In the genomic region with DNA sequence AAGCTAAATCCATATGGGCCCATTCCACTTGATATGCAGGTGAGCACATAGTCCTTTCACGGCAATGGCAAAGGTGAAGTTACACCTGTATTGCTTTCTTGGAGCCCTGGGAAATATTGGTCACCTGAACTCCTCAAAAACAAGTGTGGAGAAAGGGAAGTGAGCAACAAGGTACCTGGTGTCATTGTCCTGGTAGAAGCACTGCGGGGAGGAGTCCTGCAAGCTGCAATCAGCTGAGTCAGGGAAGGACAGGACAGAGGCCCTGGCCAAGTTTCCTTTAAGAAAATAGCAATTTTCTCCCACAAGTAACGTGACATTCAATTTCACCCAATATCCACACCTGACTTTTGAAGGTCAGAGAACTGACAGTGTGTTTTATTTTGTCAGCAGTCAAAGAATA, we compare ENCODE assay signal across 30 cellular contexts.
"Had no signal": no experiment of that assay in that cellular context is flagged by ENCODE, and none has a peak within 500 bp of the region (broad histone marks: within the 10 kb centered on the region; RNA-seq: fewer than 3 reads in every experiment).

No MANE protein-coding gene starts in this region.

- H3K27me3 ChIP-seq: ascending aorta, breast epithelium, cardiac muscle cell, esophagus muscularis mucosa, foreskin keratinocyte, gastrocnemius medialis, heart left ventricle had no signal

- H3K36me3 Mint-ChIP-seq: activated naive CD4-positive, alpha-beta T cell treated with anti-CD3 and anti-CD28 coated beads, Interleukin-2, amount 10 ng/mL, durations not matched to agents 7 days and 5 days; activated naive CD4-positive, alpha-beta T cell treated with anti-CD3 and anti-CD28 coated beads, Interleukin-2, amount 50 U/mL, for 72 hours; activated naive CD8-positive, alpha-beta T cell treated with anti-CD3 and anti-CD28 coated beads, Interleukin-2, amount 10 ng/mL, durations not matched to agents 7 days and 5 days; brain had no signal

- H3K4me3 ChIP-seq: ascending aorta, breast epithelium, cardiac muscle cell, esophagus muscularis mucosa, gastrocnemius medialis, heart left ventricle had no signal

- FAIRE-seq: colon had no signal

- DNase-seq: activated CD4-positive, alpha-beta memory T cell treated with anti-CD3 and anti-CD28 coated beads, Interleukin-2, amount 10 ng/mL, durations not matched to agents 7 days and 5 days; activated CD4-positive, alpha-beta T cell treated with anti-CD3 and anti-CD28 coated beads for 1 hour; activated CD4-positive, alpha-beta T cell treated with anti-CD3 and anti-CD28 coated beads for 4 hours; activated CD4-positive, alpha-beta T cell treated with anti-CD3 and anti-CD28 coated beads, Interleukin-2, amount 10 ng/mL, durations not matched to agents 7 days and 5 days; activated CD4-positive, alpha-beta T cell treated with anti-CD3 and anti-CD28 coated beads, Interleukin-2, amount 50 U/mL, for 4 hours; activated CD8-positive, alpha-beta memory T cell treated with anti-CD3 and anti-CD28 coated beads, Interleukin-2, amount 50 U/mL, for 48 hours; activated gamma-delta T cell; activated naive CD4-positive, alpha-beta T cell; activated naive CD4-positive, alpha-beta T cell treated with anti-CD3 and anti-CD28 coated beads, Interleukin-2, amount 10 ng/mL, durations not matched to agents 7 days and 5 days; activated naive CD8-positive, alpha-beta T cell treated with anti-CD3 and anti-CD28 coated beads, Interleukin-2, amount 10 ng/mL, durations not matched to agents 7 days and 5 days; activated T-cell treated with anti-CD3 and anti-CD28 coated beads for 4 hours; activated T-cell treated with anti-CD3 and anti-CD28 coated beads, Interleukin-2, amount 50 U/mL, for 24 hours; activated T-cell treated with anti-CD3 and anti-CD28 coated beads, Interleukin-2, amount 50 U/mL, for 72 hours; cortex of kidney; dermis blood vessel endothelial cell; effector CD4-positive, alpha-beta T cell; effector memory CD8-positive, alpha-beta T cell; erythroblast; foreskin keratinocyte; gastrocnemius medialis; glutamatergic neuron; heart left ventricle; T-helper 2 cell had no signal

- H3K27ac Mint-ChIP-seq: activated CD4-positive, alpha-beta memory T cell treated with anti-CD3 and anti-CD28 coated beads, Interleukin-2, amount 10 ng/mL, durations not matched to agents 7 days and 5 days; activated CD4-positive, alpha-beta T cell treated with anti-CD3 and anti-CD28 coated beads, Interleukin-2, amount 10 ng/mL, durations not matched to agents 7 days and 5 days; activated naive CD4-positive, alpha-beta T cell treated with anti-CD3 and anti-CD28 coated beads, Interleukin-2, amount 10 ng/mL, durations not matched to agents 7 days and 5 days; activated naive CD4-positive, alpha-beta T cell treated with anti-CD3 and anti-CD28 coated beads, Interleukin-2, amount 50 U/mL, for 72 hours; activated naive CD8-positive, alpha-beta T cell treated with anti-CD3 and anti-CD28 coated beads, Interleukin-2, amount 10 ng/mL, durations not matched to agents 7 days and 5 days; activated T-cell treated with anti-CD3 and anti-CD28 coated beads, Interleukin-2, amount 50 U/mL, for 24 hours; activated T-cell treated with anti-CD3 and anti-CD28 coated beads, Interleukin-2, amount 50 U/mL, for 72 hours; brain; effector memory CD8-positive, alpha-beta T cell had no signal

- H3K9me3 Mint-ChIP-seq: activated CD4-positive, alpha-beta memory T cell treated with anti-CD3 and anti-CD28 coated beads, Interleukin-2, amount 10 ng/mL, durations not matched to agents 7 days and 5 days; activated CD4-positive, alpha-beta T cell treated with anti-CD3 and anti-CD28 coated beads, Interleukin-2, amount 10 ng/mL, durations not matched to agents 7 days and 5 days; activated naive CD4-positive, alpha-beta T cell treated with anti-CD3 and anti-CD28 coated beads, Interleukin-2, amount 10 ng/mL, durations not matched to agents 7 days and 5 days; activated naive CD4-positive, alpha-beta T cell treated with anti-CD3 and anti-CD28 coated beads, Interleukin-2, amount 50 U/mL, for 72 hours; activated naive CD8-positive, alpha-beta T cell treated with anti-CD3 and anti-CD28 coated beads, Interleukin-2, amount 10 ng/mL, durations not matched to agents 7 days and 5 days had no signal

- H3K27me3 Mint-ChIP-seq: activated CD4-positive, alpha-beta memory T cell treated with anti-CD3 and anti-CD28 coated beads, Interleukin-2, amount 10 ng/mL, durations not matched to agents 7 days and 5 days; activated CD4-positive, alpha-beta T cell treated with anti-CD3 and anti-CD28 coated beads, Interleukin-2, amount 10 ng/mL, durations not matched to agents 7 days and 5 days; activated naive CD4-positive, alpha-beta T cell treated with anti-CD3 and anti-CD28 coated beads, Interleukin-2, amount 10 ng/mL, durations not matched to agents 7 days and 5 days; activated naive CD8-positive, alpha-beta T cell treated with anti-CD3 and anti-CD28 coated beads, Interleukin-2, amount 10 ng/mL, durations not matched to agents 7 days and 5 days; effector memory CD8-positive, alpha-beta T cell had no signal

- H3K4me3 Mint-ChIP-seq: activated CD4-positive, alpha-beta memory T cell treated with anti-CD3 and anti-CD28 coated beads, Interleukin-2, amount 10 ng/mL, durations not matched to agents 7 days and 5 days; activated CD4-positive, alpha-beta T cell treated with anti-CD3 and anti-CD28 coated beads, Interleukin-2, amount 10 ng/mL, durations not matched to agents 7 days and 5 days; activated naive CD4-positive, alpha-beta T cell treated with anti-CD3 and anti-CD28 coated beads, Interleukin-2, amount 10 ng/mL, durations not matched to agents 7 days and 5 days; activated naive CD8-positive, alpha-beta T cell treated with anti-CD3 and anti-CD28 coated beads, Interleukin-2, amount 10 ng/mL, durations not matched to agents 7 days and 5 days; activated T-cell treated with anti-CD3 and anti-CD28 coated beads, Interleukin-2, amount 50 U/mL, for 24 hours; activated T-cell treated with anti-CD3 and anti-CD28 coated beads, Interleukin-2, amount 50 U/mL, for 72 hours; brain; effector memory CD8-positive, alpha-beta T cell had no signal

- H3K9me3 ChIP-seq: ascending aorta, breast epithelium, esophagus muscularis mucosa, gastrocnemius medialis, heart left ventricle had no signal

- H3K36me3 ChIP-seq: ascending aorta, breast epithelium, cardiac muscle cell, esophagus muscularis mucosa, gastrocnemius medialis, heart left ventricle had no signal

- H3K27ac ChIP-seq: ascending aorta, breast epithelium, cardiac muscle cell, esophagus muscularis mucosa, foreskin keratinocyte, gastrocnemius medialis, heart left ventricle had no signal

- H3K4me1 Mint-ChIP-seq: activated CD4-positive, alpha-beta memory T cell treated with anti-CD3 and anti-CD28 coated beads, Interleukin-2, amount 10 ng/mL, durations not matched to agents 7 days and 5 days; activated CD4-positive, alpha-beta T cell treated with anti-CD3 and anti-CD28 coated beads, Interleukin-2, amount 10 ng/mL, durations not matched to agents 7 days and 5 days; activated naive CD4-positive, alpha-beta T cell treated with anti-CD3 and anti-CD28 coated beads, Interleukin-2, amount 10 ng/mL, durations not matched to agents 7 days and 5 days; activated naive CD8-positive, alpha-beta T cell treated with anti-CD3 and anti-CD28 coated beads, Interleukin-2, amount 10 ng/mL, durations not matched to agents 7 days and 5 days had no signal

- ATAC-seq: activated naive CD4-positive, alpha-beta T cell treated with anti-CD3 and anti-CD28 coated beads, Interleukin-2, amount 50 U/mL, for 72 hours; activated T-cell treated with anti-CD3 and anti-CD28 coated beads, Interleukin-2, amount 50 U/mL, for 72 hours; effector memory CD8-positive, alpha-beta T cell; foreskin keratinocyte; gastrocnemius medialis; heart left ventricle had no signal

- H3K4me1 ChIP-seq: ascending aorta, breast epithelium, esophagus muscularis mucosa, foreskin keratinocyte, gastrocnemius medialis had no signal
